In the genomic region with DNA sequence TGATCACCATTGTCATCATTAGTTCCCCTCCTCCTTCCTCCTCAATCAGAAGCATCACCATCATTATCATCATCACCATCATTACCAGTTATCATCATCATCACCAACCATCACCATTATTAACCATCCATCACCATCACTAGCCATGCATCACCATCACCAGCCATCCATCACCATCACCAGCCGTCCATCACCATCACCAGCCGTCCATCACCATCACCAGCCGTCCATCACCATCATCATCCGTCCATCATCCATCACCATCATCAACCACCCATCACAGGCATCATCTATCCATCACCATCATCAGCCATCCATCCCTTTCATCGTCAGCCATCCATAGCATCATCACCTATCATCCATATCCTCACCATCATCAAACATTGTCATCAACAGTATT, we compare ENCODE assay signal across 1 cellular context.
A peak's percentile ranks its signal among the peaks of the same experiment; 100 is the strongest.
TF ChIP-seq lines count a peak whose summit lies in the region.

No MANE protein-coding gene starts in this region.

TF ChIP-seq in K562, 482 proteins besides CTCF, POLR2A, EP300 and RAD21 (continued from another document):
- TF ChIP-seq, protein P1, sequence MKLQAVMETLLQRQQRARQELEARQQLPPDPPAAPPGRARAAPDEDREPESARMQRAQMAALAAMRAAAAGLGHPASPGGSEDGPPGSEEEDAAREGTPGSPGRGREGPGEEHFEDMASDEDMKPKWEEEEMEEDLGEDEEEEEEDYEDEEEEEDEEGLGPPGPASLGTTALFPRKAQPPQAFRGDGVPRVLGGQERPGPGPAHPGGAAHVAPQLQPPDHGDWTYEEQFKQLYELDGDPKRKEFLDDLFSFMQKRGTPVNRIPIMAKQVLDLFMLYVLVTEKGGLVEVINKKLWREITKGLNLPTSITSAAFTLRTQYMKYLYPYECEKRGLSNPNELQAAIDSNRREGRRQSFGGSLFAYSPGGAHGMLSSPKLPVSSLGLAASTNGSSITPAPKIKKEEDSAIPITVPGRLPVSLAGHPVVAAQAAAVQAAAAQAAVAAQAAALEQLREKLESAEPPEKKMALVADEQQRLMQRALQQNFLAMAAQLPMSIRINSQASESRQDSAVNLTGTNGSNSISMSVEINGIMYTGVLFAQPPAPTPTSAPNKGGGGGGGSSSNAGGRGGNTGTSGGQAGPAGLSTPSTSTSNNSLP (IDR thresholded peaks at IDR 0.05; ENCODE audit: borderline replicate concordance, low read depth, low read length) = no peak
- TF ChIP-seq MEIS2 (IDR thresholded peaks at IDR 0.05; ENCODE audit: partially characterized antibody) (peak; percentile 87), TOE1 (IDR thresholded peaks at IDR 0.05; ENCODE audit: borderline replicate concordance) (no peak), TOE1 (CRISPR knock-in tag; IDR thresholded peaks at IDR 0.05; ENCODE audit: borderline replicate concordance, low read depth) (no peak), DDX20 (tag; IDR thresholded peaks at IDR 0.05; ENCODE audit: low read depth) (no peak), HDAC1 (IDR thresholded peaks at IDR 0.05) (0 out of 4 replicates have a peak, but pooled peaks of 1 of the 2 experiments have one; percentile 49), ARHGAP35 (IDR thresholded peaks at IDR 0.05; ENCODE audit: partially characterized antibody) (peak; percentile 92), EHMT2 (IDR thresholded peaks at IDR 0.05) (0 out of 2 replicates have a peak, but pooled peaks have one; percentile 40), GATAD2A (IDR thresholded peaks at IDR 0.05) (no peak), SP1 (CRISPR knock-in tag; IDR thresholded peaks at IDR 0.05) (no peak), TSC22D4 (tag; IDR thresholded peaks at IDR 0.05) (0 out of 2 replicates have a peak, but pooled peaks have one; percentile 18), KDM1A (IDR thresholded peaks at IDR 0.05) (peak in 1 of 2 experiments; percentile 45; a peak in 2 of 4 replicates), SNRNP70 (optimal IDR thresholded peaks at IDR 0.05; ENCODE audit: low read depth, low read length) (no peak), ELF4 (CRISPR knock-in tag; IDR thresholded peaks at IDR 0.05) (0 out of 2 replicates have a peak, but pooled peaks have one; percentile 58), ARNT (IDR thresholded peaks at IDR 0.05) (no peak), CTBP1 (IDR thresholded peaks at IDR 0.05; ENCODE audit: borderline replicate concordance) (peak; percentile 21; the same call in 1 of the 2 replicates)
- TF ChIP-seq, protein P2, sequence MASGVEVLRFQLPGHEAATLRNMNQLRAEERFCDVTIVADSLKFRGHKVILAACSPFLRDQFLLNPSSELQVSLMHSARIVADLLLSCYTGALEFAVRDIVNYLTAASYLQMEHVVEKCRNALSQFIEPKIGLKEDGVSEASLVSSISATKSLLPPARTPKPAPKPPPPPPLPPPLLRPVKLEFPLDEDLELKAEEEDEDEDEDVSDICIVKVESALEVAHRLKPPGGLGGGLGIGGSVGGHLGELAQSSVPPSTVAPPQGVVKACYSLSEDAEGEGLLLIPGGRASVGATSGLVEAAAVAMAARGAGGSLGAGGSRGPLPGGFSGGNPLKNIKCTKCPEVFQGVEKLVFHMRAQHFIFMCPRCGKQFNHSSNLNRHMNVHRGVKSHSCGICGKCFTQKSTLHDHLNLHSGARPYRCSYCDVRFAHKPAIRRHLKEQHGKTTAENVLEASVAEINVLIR (CRISPR knock-in tag; IDR thresholded peaks at IDR 0.05) = no peak
- TF ChIP-seq, protein P3, sequence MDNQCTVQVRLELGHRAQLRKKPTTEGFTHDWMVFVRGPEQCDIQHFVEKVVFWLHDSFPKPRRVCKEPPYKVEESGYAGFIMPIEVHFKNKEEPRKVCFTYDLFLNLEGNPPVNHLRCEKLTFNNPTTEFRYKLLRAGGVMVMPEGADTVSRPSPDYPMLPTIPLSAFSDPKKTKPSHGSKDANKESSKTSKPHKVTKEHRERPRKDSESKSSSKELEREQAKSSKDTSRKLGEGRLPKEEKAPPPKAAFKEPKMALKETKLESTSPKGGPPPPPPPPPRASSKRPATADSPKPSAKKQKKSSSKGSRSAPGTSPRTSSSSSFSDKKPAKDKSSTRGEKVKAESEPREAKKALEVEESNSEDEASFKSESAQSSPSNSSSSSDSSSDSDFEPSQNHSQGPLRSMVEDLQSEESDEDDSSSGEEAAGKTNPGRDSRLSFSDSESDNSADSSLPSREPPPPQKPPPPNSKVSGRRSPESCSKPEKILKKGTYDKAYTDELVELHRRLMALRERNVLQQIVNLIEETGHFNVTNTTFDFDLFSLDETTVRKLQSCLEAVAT (IDR thresholded peaks at IDR 0.05) = 0 out of 4 replicates have a peak, but pooled peaks of 1 of the 2 experiments have one; percentile 46
- TF ChIP-seq, protein P4, sequence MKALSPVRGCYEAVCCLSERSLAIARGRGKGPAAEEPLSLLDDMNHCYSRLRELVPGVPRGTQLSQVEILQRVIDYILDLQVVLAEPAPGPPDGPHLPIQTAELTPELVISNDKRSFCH (CRISPR knock-in tag; IDR thresholded peaks at IDR 0.05) = no peak
- TF ChIP-seq, protein P4 (tag; IDR thresholded peaks at IDR 0.05) = no peak
- TF ChIP-seq, protein P5, sequence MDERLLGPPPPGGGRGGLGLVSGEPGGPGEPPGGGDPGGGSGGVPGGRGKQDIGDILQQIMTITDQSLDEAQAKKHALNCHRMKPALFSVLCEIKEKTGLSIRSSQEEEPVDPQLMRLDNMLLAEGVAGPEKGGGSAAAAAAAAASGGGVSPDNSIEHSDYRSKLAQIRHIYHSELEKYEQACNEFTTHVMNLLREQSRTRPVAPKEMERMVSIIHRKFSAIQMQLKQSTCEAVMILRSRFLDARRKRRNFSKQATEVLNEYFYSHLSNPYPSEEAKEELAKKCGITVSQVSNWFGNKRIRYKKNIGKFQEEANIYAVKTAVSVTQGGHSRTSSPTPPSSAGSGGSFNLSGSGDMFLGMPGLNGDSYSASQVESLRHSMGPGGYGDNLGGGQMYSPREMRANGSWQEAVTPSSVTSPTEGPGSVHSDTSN (CRISPR knock-in tag; IDR thresholded peaks at IDR 0.05; ENCODE audit: low read depth) = no peak
- TF ChIP-seq, protein P5 (tag; conservative IDR thresholded peaks at IDR 0.05; ENCODE audit: low read depth) = peak; percentile 94
- TF ChIP-seq, protein P6, sequence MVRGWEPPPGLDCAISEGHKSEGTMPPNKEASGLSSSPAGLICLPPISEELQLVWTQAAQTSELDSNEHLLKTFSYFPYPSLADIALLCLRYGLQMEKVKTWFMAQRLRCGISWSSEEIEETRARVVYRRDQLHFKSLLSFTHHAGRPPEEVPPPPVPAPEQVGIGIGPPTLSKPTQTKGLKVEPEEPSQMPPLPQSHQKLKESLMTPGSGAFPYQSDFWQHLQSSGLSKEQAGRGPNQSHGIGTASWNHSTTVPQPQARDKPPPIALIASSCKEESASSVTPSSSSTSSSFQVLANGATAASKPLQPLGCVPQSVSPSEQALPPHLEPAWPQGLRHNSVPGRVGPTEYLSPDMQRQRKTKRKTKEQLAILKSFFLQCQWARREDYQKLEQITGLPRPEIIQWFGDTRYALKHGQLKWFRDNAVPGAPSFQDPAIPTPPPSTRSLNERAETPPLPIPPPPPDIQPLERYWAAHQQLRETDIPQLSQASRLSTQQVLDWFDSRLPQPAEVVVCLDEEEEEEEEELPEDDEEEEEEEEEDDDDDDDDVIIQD (CRISPR knock-in tag; IDR thresholded peaks at IDR 0.05) = no peak
- TF ChIP-seq, protein P7, sequence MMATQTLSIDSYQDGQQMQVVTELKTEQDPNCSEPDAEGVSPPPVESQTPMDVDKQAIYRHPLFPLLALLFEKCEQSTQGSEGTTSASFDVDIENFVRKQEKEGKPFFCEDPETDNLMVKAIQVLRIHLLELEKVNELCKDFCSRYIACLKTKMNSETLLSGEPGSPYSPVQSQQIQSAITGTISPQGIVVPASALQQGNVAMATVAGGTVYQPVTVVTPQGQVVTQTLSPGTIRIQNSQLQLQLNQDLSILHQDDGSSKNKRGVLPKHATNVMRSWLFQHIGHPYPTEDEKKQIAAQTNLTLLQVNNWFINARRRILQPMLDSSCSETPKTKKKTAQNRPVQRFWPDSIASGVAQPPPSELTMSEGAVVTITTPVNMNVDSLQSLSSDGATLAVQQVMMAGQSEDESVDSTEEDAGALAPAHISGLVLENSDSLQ (IDR thresholded peaks at IDR 0.05) = peak; percentile 92
- TF ChIP-seq, protein P8, sequence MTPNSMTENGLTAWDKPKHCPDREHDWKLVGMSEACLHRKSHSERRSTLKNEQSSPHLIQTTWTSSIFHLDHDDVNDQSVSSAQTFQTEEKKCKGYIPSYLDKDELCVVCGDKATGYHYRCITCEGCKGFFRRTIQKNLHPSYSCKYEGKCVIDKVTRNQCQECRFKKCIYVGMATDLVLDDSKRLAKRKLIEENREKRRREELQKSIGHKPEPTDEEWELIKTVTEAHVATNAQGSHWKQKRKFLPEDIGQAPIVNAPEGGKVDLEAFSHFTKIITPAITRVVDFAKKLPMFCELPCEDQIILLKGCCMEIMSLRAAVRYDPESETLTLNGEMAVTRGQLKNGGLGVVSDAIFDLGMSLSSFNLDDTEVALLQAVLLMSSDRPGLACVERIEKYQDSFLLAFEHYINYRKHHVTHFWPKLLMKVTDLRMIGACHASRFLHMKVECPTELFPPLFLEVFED (CRISPR knock-in tag; conservative IDR thresholded peaks at IDR 0.05) = peak; percentile 63; the same call in 1 of the 2 replicates
